In genomic region chr19:5680437-5681368, GRCh38 we compare ENCODE assay signal across 1 cellular context.
A peak's percentile ranks its signal among the peaks of the same experiment; 100 is the strongest.
TF ChIP-seq lines count a peak whose summit lies in the region.

TSS of gene HSD11B1L (plus strand) at chr19:5681027. CDS start at chr19:5684833, 3,806 bp downstream.
TSS of gene MICOS13 (minus strand) at chr19:5680516. CDS start at chr19:5680486, 30 bp downstream.

TF ChIP-seq in HepG2, 621 proteins besides CTCF, POLR2A, EP300 and RAD21 (continued from another document and continues in another):
- TF ChIP-seq SNAPC4 (CRISPR knock-in tag; IDR thresholded peaks at IDR 0.05) = no peak; the same call in 1 of the 2 replicates
- no peak for TF ChIP-seq ZNF510 (CRISPR knock-in tag; IDR thresholded peaks at IDR 0.05; ENCODE audit: low read depth)
- no peak for TF ChIP-seq ZNF205 (CRISPR knock-in tag; IDR thresholded peaks at IDR 0.05)
- TF ChIP-seq ZBTB14 (CRISPR knock-in tag; IDR thresholded peaks at IDR 0.05) = no peak
- no peak; the same call in 1 of the 2 replicates for TF ChIP-seq KMT2A (CRISPR knock-in tag; IDR thresholded peaks at IDR 0.05)
- no peak for TF ChIP-seq TIGD3 (CRISPR knock-in tag; IDR thresholded peaks at IDR 0.05; ENCODE audit: borderline replicate concordance)
- peak; percentile 38 for TF ChIP-seq ZNF883 (CRISPR knock-in tag; IDR thresholded peaks at IDR 0.05; ENCODE audit: not compliant biosample characterization)
- TF ChIP-seq, protein P1, sequence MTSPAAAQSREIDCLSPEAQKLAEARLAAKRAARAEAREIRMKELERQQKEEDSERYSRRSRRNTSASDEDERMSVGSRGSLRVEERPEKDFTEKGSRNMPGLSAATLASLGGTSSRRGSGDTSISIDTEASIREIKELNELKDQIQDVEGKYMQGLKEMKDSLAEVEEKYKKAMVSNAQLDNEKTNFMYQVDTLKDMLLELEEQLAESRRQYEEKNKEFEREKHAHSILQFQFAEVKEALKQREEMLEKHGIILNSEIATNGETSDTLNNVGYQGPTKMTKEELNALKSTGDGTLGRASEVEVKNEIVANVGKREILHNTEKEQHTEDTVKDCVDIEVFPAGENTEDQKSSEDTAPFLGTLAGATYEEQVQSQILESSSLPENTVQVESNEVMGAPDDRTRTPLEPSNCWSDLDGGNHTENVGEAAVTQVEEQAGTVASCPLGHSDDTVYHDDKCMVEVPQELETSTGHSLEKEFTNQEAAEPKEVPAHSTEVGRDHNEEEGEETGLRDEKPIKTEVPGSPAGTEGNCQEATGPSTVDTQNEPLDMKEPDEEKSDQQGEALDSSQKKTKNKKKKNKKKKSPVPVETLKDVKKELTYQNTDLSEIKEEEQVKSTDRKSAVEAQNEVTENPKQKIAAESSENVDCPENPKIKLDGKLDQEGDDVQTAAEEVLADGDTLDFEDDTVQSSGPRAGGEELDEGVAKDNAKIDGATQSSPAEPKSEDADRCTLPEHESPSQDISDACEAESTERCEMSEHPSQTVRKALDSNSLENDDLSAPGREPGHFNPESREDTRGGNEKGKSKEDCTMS (CRISPR knock-in tag; conservative IDR thresholded peaks at IDR 0.05) = no peak
- 0 out of 2 replicates have a peak, but pooled peaks have one; percentile 72 for TF ChIP-seq ZFP90 (CRISPR knock-in tag; IDR thresholded peaks at IDR 0.05; ENCODE audit: borderline replicate concordance)
- no peak for TF ChIP-seq MED13 (CRISPR knock-in tag; IDR thresholded peaks at IDR 0.05)
- TF ChIP-seq HMGXB4 (CRISPR knock-in tag; IDR thresholded peaks at IDR 0.05; ENCODE audit: borderline replicate concordance in 1 of 2, low read depth in 1 of 2) = peak; percentile 55 to 56
- no peak for TF ChIP-seq EHMT2 (IDR thresholded peaks at IDR 0.05; ENCODE audit: borderline replicate concordance, low read depth, low read length)
- no peak for TF ChIP-seq ATM (IDR thresholded peaks at IDR 0.05; ENCODE audit: borderline replicate concordance)
- peak; percentile 25; the same call in 1 of the 2 replicates for TF ChIP-seq FOXA3 (CRISPR knock-in tag; IDR thresholded peaks at IDR 0.05)
- TF ChIP-seq CREM (IDR thresholded peaks at IDR 0.05) = peak; percentile 99
- TF ChIP-seq CREM (CRISPR knock-in tag; IDR thresholded peaks at IDR 0.05) = no peak
- TF ChIP-seq, protein P2, sequence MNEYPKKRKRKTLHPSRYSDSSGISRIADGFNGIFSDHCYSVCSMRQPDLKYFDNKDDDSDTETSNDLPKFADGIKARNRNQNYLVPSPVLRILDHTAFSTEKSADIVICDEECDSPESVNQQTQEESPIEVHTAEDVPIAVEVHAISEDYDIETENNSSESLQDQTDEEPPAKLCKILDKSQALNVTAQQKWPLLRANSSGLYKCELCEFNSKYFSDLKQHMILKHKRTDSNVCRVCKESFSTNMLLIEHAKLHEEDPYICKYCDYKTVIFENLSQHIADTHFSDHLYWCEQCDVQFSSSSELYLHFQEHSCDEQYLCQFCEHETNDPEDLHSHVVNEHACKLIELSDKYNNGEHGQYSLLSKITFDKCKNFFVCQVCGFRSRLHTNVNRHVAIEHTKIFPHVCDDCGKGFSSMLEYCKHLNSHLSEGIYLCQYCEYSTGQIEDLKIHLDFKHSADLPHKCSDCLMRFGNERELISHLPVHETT (CRISPR knock-in tag; conservative IDR thresholded peaks at IDR 0.05) = 0 out of 2 replicates have a peak, but pooled peaks have one; percentile 42
- TF ChIP-seq ZBTB10 (CRISPR knock-in tag; IDR thresholded peaks at IDR 0.05; ENCODE audit: borderline replicate concordance) = no peak
- TF ChIP-seq ZFP36L1 (CRISPR knock-in tag; IDR thresholded peaks at IDR 0.05) = no peak
- 0 out of 2 replicates have a peak, but pooled peaks have one; percentile 31 for TF ChIP-seq ZNF441 (CRISPR knock-in tag; IDR thresholded peaks at IDR 0.05; ENCODE audit: borderline replicate concordance)
- no peak for TF ChIP-seq ATF6 (CRISPR knock-in tag; conservative IDR thresholded peaks at IDR 0.05)
- TF ChIP-seq SNAI1 (CRISPR knock-in tag; IDR thresholded peaks at IDR 0.05; ENCODE audit: borderline replicate concordance) = no peak
- TF ChIP-seq STAT6 (CRISPR knock-in tag; IDR thresholded peaks at IDR 0.05; ENCODE audit: borderline replicate concordance) = no peak
- 0 out of 2 replicates have a peak, but pooled peaks have one; percentile 20 for TF ChIP-seq PBX2 (CRISPR knock-in tag; IDR thresholded peaks at IDR 0.05)
- TF ChIP-seq ZSCAN20 (CRISPR knock-in tag; IDR thresholded peaks at IDR 0.05; ENCODE audit: borderline replicate concordance) = no peak
- TF ChIP-seq, protein P3, sequence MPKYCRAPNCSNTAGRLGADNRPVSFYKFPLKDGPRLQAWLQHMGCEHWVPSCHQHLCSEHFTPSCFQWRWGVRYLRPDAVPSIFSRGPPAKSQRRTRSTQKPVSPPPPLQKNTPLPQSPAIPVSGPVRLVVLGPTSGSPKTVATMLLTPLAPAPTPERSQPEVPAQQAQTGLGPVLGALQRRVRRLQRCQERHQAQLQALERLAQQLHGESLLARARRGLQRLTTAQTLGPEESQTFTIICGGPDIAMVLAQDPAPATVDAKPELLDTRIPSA (CRISPR knock-in tag; IDR thresholded peaks at IDR 0.05; ENCODE audit: borderline replicate concordance) = no peak
- no peak for TF ChIP-seq JARID2 (CRISPR knock-in tag; IDR thresholded peaks at IDR 0.05; ENCODE audit: insufficient replicate concordance)
